In genomic region chr19:43950834-43951626, GRCh38 we compare ENCODE assay signal across 8 cellular contexts. TPM values are rescaled to one million over a fixed set of nuclear protein-coding genes. Genes with fewer than 3 reads are reported as not detected.
DNase-seq lines count a peak whose midpoint lies in the region; ATAC-seq, FAIRE-seq and TF ChIP-seq lines count a peak whose summit lies in the region.

Gene ZNF221, plus strand, starts transcription at chr19:43951228. Its CDS starts 11,499 bp downstream, at chr19:43962727.

- H3K4me3 ChIP-seq in WERI-Rb-1 (ENCODE audit: low read depth, low read length) (peak within 1 kb of the TSS; percentile 96), spleen (peak within 1 kb of the TSS; percentile 51 to 83 (median 69))

- ATAC-seq in GM18519 (IDR thresholded peaks at IDR 0.05; ENCODE audit: low FRiP score, unreplicated experiment) = peak; percentile 53
- peak; percentile 90 for ATAC-seq in HG03045 (IDR thresholded peaks at IDR 0.05; ENCODE audit: unreplicated experiment)

- peaks cover 12% of the 10 kb centered on the region for H3K36me3 ChIP-seq in WERI-Rb-1
- H3K36me3 ChIP-seq in spleen = peaks cover 0 to 26% (median 5%) of the 10 kb centered on the region in 6 donors

- DNase-seq in NCI-H2171 (lab: John Stamatoyannopoulos, UW) = peak; percentile 75
- DNase-seq in WERI-Rb-1 = peak; percentile 94
- peak; percentile 64 to 81 for DNase-seq in cerebellar nuclear complex (lab: John Stamatoyannopoulos, UW)
- peak; percentile 90 for DNase-seq in spleen

- FAIRE-seq in A204.1 (lab: Jason Lieb, UNC) = peak; percentile 97
- peak; percentile 82 for FAIRE-seq in islet of Langerhans (lab: Jason Lieb, UNC)

- intact Hi-C loops in spleen (cut with DNase I; ENCODE audit: low total_unique reads) = no loop called here

- H3K9me3 ChIP-seq in WERI-Rb-1 (ENCODE audit: severe bottlenecking) (peaks cover 8% of the 10 kb centered on the region), spleen (peaks cover 2 to 85% (median 61%) of the 10 kb centered on the region in 8 donors)

- peak; percentile 60 for TF ChIP-seq CTCF in WERI-Rb-1 (IDR thresholded peaks at IDR 0.05; ENCODE audit: low read depth, low read length)
- peak in 9 of 11 experiments; percentile 14 to 66 (median 50) for TF ChIP-seq CTCF in spleen (IDR thresholded peaks at IDR 0.05 in 8 of 11, conservative IDR thresholded peaks at IDR 0.05 in 3 of 11)

- H3K27me3 ChIP-seq in WERI-Rb-1 (ENCODE audit: insufficient read depth, low read depth, severe bottlenecking) (no peaks in the 10 kb centered on the region), spleen (replicated peaks in 1 of 7) (peaks cover 0 to 6% (median 0%) of the 10 kb centered on the region in 7 donors)

- 0 to 3% (median 1%) methylated on average over 40 of the region's 40 CpGs for WGBS in spleen, 5 donors

- peaks cover 0 to 8% (median 2%) of the 10 kb centered on the region in 6 donors for H3K4me1 ChIP-seq in spleen

- H3K27ac ChIP-seq in WERI-Rb-1 (peak within 1 kb of the TSS; percentile 76), spleen (peak within 1 kb of the TSS; percentile 17 to 79 (median 69))

- TF ChIP-seq POLR2A in spleen (IDR thresholded peaks at IDR 0.05) = no peak

RNA-seq across cellular contexts. Expression of gene ZNF221, which starts in this region (rescaled TPM):
- 1 to 10 TPM; 3.4 to 8.7 (median 6.3) TPM for total RNA-seq in spleen
- under 1 TPM; 0.09 to 0.58 (median 0.29) TPM for polyA plus RNA-seq in spleen

Comparison
In these comparisons a context has a peak if more than half of its experiments do, and no peak if none do; other contexts are left out.
1. Peak in every context shown above with its lines: DNase-seq, ATAC-seq, H3K4me3 ChIP-seq and H3K27ac ChIP-seq.